ENCODE assay signal across 15 cellular contexts in genomic region chr10:13681528-13681927, GRCh38.
DNase-seq lines count a peak whose midpoint lies in the region; ATAC-seq and TF ChIP-seq lines count a peak whose summit lies in the region.
"Had no signal": no experiment of that assay in that cellular context is flagged by ENCODE, and none has a peak within 500 bp of the region (broad histone marks: within the 10 kb centered on the region; RNA-seq: fewer than 3 reads in every experiment).

No MANE protein-coding gene starts in this region.

- H3K27me3 Mint-ChIP-seq in progenitor cell of endocrine pancreas = peaks cover 59% of the 10 kb centered on the region

- intact Hi-C loops in left colon (cut with DNase I, micrococcal nuclease) = no loop called here

- peak overlapping the region; percentile 76 for H3K27ac Mint-ChIP-seq in progenitor cell of endocrine pancreas

- H3K4me1 Mint-ChIP-seq in progenitor cell of endocrine pancreas (ENCODE audit: low read depth) = peaks cover 40% of the 10 kb centered on the region

- peak; percentile 55 for ATAC-seq in left colon
- no peak for ATAC-seq in stimulated activated naive CD8-positive, alpha-beta T cell treated with anti-CD3 and anti-CD28 coated beads, Interleukin-15, Interleukin-2, amounts not matched to agents 100 U/mL and 50 U/mL, for 24 hours
- ATAC-seq: HCT116 had no signal

- H3K36me3 Mint-ChIP-seq in progenitor cell of endocrine pancreas (ENCODE audit: insufficient read depth) = peaks cover 33% of the 10 kb centered on the region

- H3K9me3 Mint-ChIP-seq in progenitor cell of endocrine pancreas (ENCODE audit: low read depth) = no peaks in the 10 kb centered on the region

- no peak for TF ChIP-seq CTCF in progenitor cell of endocrine pancreas (IDR thresholded peaks at IDR 0.05; ENCODE audit: unreplicated experiment)

- no peak overlapping the region for H3K4me3 Mint-ChIP-seq in progenitor cell of endocrine pancreas (ENCODE audit: low read depth)

- DNase-seq in NCI-H146 treated with DMSO at 0.1 percent for 48 hours (lab: John Stamatoyannopoulos, UW; ENCODE audit: unreplicated experiment) (peak; percentile 40), NCI-H146 (lab: John Stamatoyannopoulos, UW) (no peak), MV-4-11 (lab: John Stamatoyannopoulos, UW) (peak; percentile 60), left colon (no peak), progenitor cell of endocrine pancreas (ENCODE audit: low spot score, unreplicated experiment) (no peak), SIG-M5 (lab: John Stamatoyannopoulos, UW) (no peak), DMS79 (lab: John Stamatoyannopoulos, UW) (no peak)
- no peak for DNase-seq in stimulated activated naive CD8-positive, alpha-beta T cell treated with anti-CD3 and anti-CD28 coated beads, Interleukin-15, Interleukin-2, amounts not matched to agents 100 U/mL and 50 U/mL, for 24 hours
- DNase-seq: Kasumi-1, NCI-H1105 treated with DMSO at 0.1 percent for 48 hours, NCI-H1694 treated with DMSO at 0.1 percent for 48 hours, NCI-H446, NCI-H526, PC-3 had no signal

Comparison
In these comparisons a context has a peak if more than half of its experiments do, and no peak if none do; other contexts are left out.
1. DNase-seq: peak in NCI-H146 treated with DMSO at 0.1 percent for 48 hours (single experiment) and MV-4-11 (single experiment); none in NCI-H146 (single experiment), left colon (0 of 2), progenitor cell of endocrine pancreas (single experiment), SIG-M5 (single experiment), stimulated activated naive CD8-positive, alpha-beta T cell treated with anti-CD3 and anti-CD28 coated beads, Interleukin-15, Interleukin-2, amounts not matched to agents 100 U/mL and 50 U/mL, for 24 hours (single experiment) and DMS79 (single experiment).